ENCODE assay signal across 24 cellular contexts in the genomic region with DNA sequence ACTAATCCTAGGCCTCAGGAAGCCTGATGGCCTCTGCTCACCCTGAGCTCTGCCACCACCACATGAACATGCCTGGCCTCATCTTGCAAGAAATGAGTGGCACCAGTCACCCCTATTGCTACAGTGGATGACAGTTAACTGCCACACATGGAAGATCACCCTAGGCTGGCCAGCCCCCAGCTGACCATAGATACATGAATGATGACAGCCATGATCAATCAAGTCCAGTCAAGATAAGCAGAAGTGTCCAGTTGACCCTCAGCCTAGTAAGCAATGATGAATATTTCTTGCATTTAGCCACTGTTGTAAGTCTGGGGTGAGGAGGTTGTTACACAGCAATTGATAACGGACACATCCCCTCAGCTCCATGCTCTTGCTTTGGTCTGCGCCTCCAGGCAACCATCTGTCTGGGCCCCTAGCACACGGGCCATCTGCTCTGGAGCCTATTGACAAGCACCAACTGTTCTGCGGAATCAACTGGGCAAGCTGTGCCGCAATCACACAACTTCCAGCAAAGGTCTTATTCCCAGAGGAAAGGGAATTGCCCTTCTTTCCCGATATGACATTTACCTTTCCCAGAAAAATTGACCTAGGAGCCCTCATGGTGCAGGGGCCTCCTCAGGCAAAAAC. TPM values are rescaled to one million over a fixed set of nuclear protein-coding genes. Genes with fewer than 3 reads are reported as not detected.
A peak's percentile ranks its signal among the peaks of the same experiment; 100 is the strongest.
DNase-seq lines count a peak whose midpoint lies in the region; ATAC-seq, FAIRE-seq and TF ChIP-seq lines count a peak whose summit lies in the region.
"Had no signal": no experiment of that assay in that cellular context is flagged by ENCODE, and none has a peak within 500 bp of the region (broad histone marks: within the 10 kb centered on the region; RNA-seq: fewer than 3 reads in every experiment).

No MANE protein-coding gene starts in this region.

- H3K27me3 ChIP-seq in K562 (ENCODE audit: control insufficient read depth in 2 of 2, insufficient read depth in 2 of 2, low read length in 2 of 2): peaks cover 7 to 18% of the 10 kb centered on the region in 2 experiments; a peak in 2 of 5 replicates
- H3K27me3 ChIP-seq in esophagus muscularis mucosa: no peaks in the 10 kb centered on the region

- no peak overlapping the region for H3K27ac ChIP-seq in K562 (ENCODE audit: extremely low read depth, low read depth, low read length)
- no peak overlapping the region for H3K27ac ChIP-seq in esophagus muscularis mucosa (replicated peaks in 1 of 4)
- H3K27ac ChIP-seq: C4-2B, HL-60 had no signal

- intact Hi-C loops in K562 (cut with micrococcal nuclease) (no loop called here), esophagus muscularis mucosa (cut with DNase I) (no loop called here), cardiac septum (cut with DNase I) (no loop called here)

- TF ChIP-seq POLR2A in K562 (conservative IDR thresholded peaks at IDR 0.05): no peak
- no peak for TF ChIP-seq POLR2A in esophagus muscularis mucosa (IDR thresholded peaks at IDR 0.05; ENCODE audit: low read depth)

- TF ChIP-seq RAD21 in K562 (CRISPR knock-in tag; conservative IDR thresholded peaks at IDR 0.05 in 1 of 2, IDR thresholded peaks at IDR 0.05 in 1 of 2): no peak

- H3K36me3 ChIP-seq in K562 (ENCODE audit: control insufficient read depth, insufficient read depth, low read length): no peaks in the 10 kb centered on the region
- no peaks in the 10 kb centered on the region for H3K36me3 ChIP-seq in esophagus muscularis mucosa

- CTCF ChIA-PET in K562 (lab: Yijun Ruan, JAX; ENCODE audit: low intra/inter-chr PET ratio): no interaction called here

- no peaks in the 10 kb centered on the region for H3K79me2 ChIP-seq in K562 (ENCODE audit: control insufficient read depth, insufficient read depth, low read length)

- H3K9me3 ChIP-seq in K562 (replicated peaks; ENCODE audit: control insufficient read depth, insufficient read depth, low read depth, low read length) (no peaks in the 10 kb centered on the region), esophagus muscularis mucosa (no peaks in the 10 kb centered on the region)
- H3K9me3 ChIP-seq: Caco-2 had no signal

- no peak overlapping the region for H2AFZ ChIP-seq in K562 (ENCODE audit: low read depth, low read length)

- H3K4me3 ChIP-seq in K562 (no peak overlapping the region), esophagus muscularis mucosa (no peak overlapping the region)

- no TSS peak for BruUV-seq in K562 (replicated peaks; lab: Mats Ljungman, UMichigan)

- FAIRE-seq in K562 (lab: Jason Lieb, UNC) (no peak), frontal cortex (lab: Jason Lieb, UNC) (no peak)
- FAIRE-seq: A204.1, D721Med, HepG2, HTR-8/SVneo had no signal

- in situ Hi-C loops in K562 (cut with MboI): no loop called here

- TF ChIP-seq CTCF in K562 (IDR thresholded peaks at IDR 0.05 in 2 of 3, conservative IDR thresholded peaks at IDR 0.05 in 1 of 3; ENCODE audit: insufficient read depth in 2 of 3, low read depth in 1 of 3, low read length in 3 of 3) (no peak), esophagus muscularis mucosa (IDR thresholded peaks at IDR 0.05) (no peak)

- under 1% methylated on average over 6 of the region's 6 CpGs for WGBS in K562 (ENCODE audit: insufficient coverage, low coverage, missing lambda C conversion rate)
- 76% methylated on average over 6 of the region's 6 CpGs for WGBS in esophagus muscularis mucosa

- TF ChIP-seq EP300 in K562 (IDR thresholded peaks at IDR 0.05; ENCODE audit: low read length) (no peak), esophagus muscularis mucosa (IDR thresholded peaks at IDR 0.05) (no peak)

- no peaks in the 10 kb centered on the region for H4K20me1 ChIP-seq in K562 (replicated peaks; ENCODE audit: control insufficient read depth, insufficient read depth, low read length)

- H3K9ac ChIP-seq in K562 (ENCODE audit: insufficient read depth in 1 of 2, low read depth in 2 of 2, low read length in 2 of 2): no peak overlapping the region

- H3K9me1 ChIP-seq in K562 (ENCODE audit: control insufficient read depth, insufficient read depth, low read length): no peaks in the 10 kb centered on the region

- H3K4me2 ChIP-seq in K562 (ENCODE audit: insufficient read depth, low read length): no peak overlapping the region

- ATAC-seq in K562: no peak
- ATAC-seq: HCT116, HepG2 had no signal

- H3K4me1 ChIP-seq in K562 (replicated peaks in 1 of 2; ENCODE audit: control insufficient read depth in 2 of 2, insufficient read depth in 2 of 2, low read length in 2 of 2) (no peaks in the 10 kb centered on the region), esophagus muscularis mucosa (no peaks in the 10 kb centered on the region)
- H3K4me1 ChIP-seq: Caco-2 had no signal

- POLR2A ChIA-PET in K562 (lab: Yijun Ruan, JAX): no interaction called here

- DNase-seq in NCI-H2171 (lab: John Stamatoyannopoulos, UW) (peak; percentile 56), NCI-H69 (lab: John Stamatoyannopoulos, UW) (peak; percentile 1), K562 (ENCODE audit: extremely low read depth in 1 of 4, low spot score in 3 of 4) (no peak), esophagus muscularis mucosa (ENCODE audit: extremely low spot score) (no peak), cardiac septum (ENCODE audit: low spot score) (no peak), anterior cingulate cortex (lab: John Stamatoyannopoulos, UW) (no peak), frontal cortex (ENCODE audit: low spot score in 2 of 2) (no peak)
- DNase-seq: ACHN; Caco-2; CD4-positive, alpha-beta T cell; DMS79 treated with DMSO at 0.1 percent for 48 hours; GF-D8; GOT3; H7; HFFc6 had no signal

TF ChIP-seq in K562, 482 proteins besides CTCF, POLR2A, EP300 and RAD21 (continues in another document):
- TF ChIP-seq ZNF436 (CRISPR knock-in tag; IDR thresholded peaks at IDR 0.05): no peak
- TF ChIP-seq DIDO1 (tag; IDR thresholded peaks at IDR 0.05; ENCODE audit: low read depth): no peak
- peak; percentile 53 for TF ChIP-seq MEIS2 (IDR thresholded peaks at IDR 0.05; ENCODE audit: partially characterized antibody)
- TF ChIP-seq, protein P1, sequence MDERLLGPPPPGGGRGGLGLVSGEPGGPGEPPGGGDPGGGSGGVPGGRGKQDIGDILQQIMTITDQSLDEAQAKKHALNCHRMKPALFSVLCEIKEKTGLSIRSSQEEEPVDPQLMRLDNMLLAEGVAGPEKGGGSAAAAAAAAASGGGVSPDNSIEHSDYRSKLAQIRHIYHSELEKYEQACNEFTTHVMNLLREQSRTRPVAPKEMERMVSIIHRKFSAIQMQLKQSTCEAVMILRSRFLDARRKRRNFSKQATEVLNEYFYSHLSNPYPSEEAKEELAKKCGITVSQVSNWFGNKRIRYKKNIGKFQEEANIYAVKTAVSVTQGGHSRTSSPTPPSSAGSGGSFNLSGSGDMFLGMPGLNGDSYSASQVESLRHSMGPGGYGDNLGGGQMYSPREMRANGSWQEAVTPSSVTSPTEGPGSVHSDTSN (CRISPR knock-in tag; IDR thresholded peaks at IDR 0.05; ENCODE audit: low read depth): no peak
- TF ChIP-seq, protein P1 (tag; conservative IDR thresholded peaks at IDR 0.05; ENCODE audit: low read depth): peak; percentile 66
- no peak for TF ChIP-seq MAFG (tag; conservative IDR thresholded peaks at IDR 0.05)
- TF ChIP-seq ZNF785 (CRISPR knock-in tag; IDR thresholded peaks at IDR 0.05): no peak

RNA-seq across cellular contexts. Expression of a gene that starts 2.2 kb away (rescaled TPM):
- total RNA-seq in K562 (2011; cell fraction: chromatin; rRNA removed; ENCODE audit: low replicate concordance): not detected in 2 replicates
- total RNA-seq in K562 (2011; cell fraction: nucleolus; rRNA removed): not detected in 2 replicates
- total RNA-seq in K562 (2011; cell fraction: nucleoplasm; rRNA removed): not detected in 2 replicates
- not detected in 2 replicates for total RNA-seq in K562 (2014; rRNA removed)
- total RNA-seq in K562 (2014; rRNA removed; fragmentation: Illumina TruSeq; extraction: Trizol): not detected in 2 replicates
- not detected in 2 replicates for total RNA-seq in K562 (2015; rRNA removed; fragmentation: Illumina TruSeq; extraction: Trizol)
- total RNA-seq in K562 (2021): not detected in 2 replicates
- not detected in 2 replicates for polyA plus RNA-seq in K562 (2011; rRNA removed)
- polyA plus RNA-seq in K562 (2011; cell fraction: cytosol; rRNA removed): not detected in 2 replicates
- polyA plus RNA-seq in K562 (2011; cell fraction: nucleus; rRNA removed): not detected in 2 replicates
- not detected in 2 replicates for polyA plus RNA-seq in K562 (2012)
- polyA plus RNA-seq in K562 (2014; fragmentation: Illumina TruSeq; extraction: Trizol): not detected in 2 replicates
- polyA plus RNA-seq in K562 (2014; fragmentation: Nextera tagmentation; extraction: Ambion mirVana): not detected
- polyA plus RNA-seq in K562 (2014; rRNA removed): not detected in 2 replicates
- polyA minus RNA-seq in K562 (2011; rRNA and poly(A)+ RNA removed): not detected in 2 replicates
- not detected in 2 replicates for polyA minus RNA-seq in K562 (2011; cell fraction: cytosol; rRNA and poly(A)+ RNA removed)
- not detected in 2 replicates for polyA minus RNA-seq in K562 (2011; cell fraction: nucleus; rRNA and poly(A)+ RNA removed)
- not detected for total RNA-seq in esophagus muscularis mucosa
- not detected for total RNA-seq in cardiac septum
- total RNA-seq in frontal cortex: not detected
- total RNA-seq: Caco-2; CD4-positive, alpha-beta T cell; H7; HepG2; HFFc6 had no signal
- polyA plus RNA-seq: BJ, HepG2, IgD-negative memory B cell had no signal

Comparison
In these comparisons a context has a peak if more than half of its experiments do, and no peak if none do; other contexts are left out.
1. DNase-seq: peak in NCI-H2171 (single experiment) and NCI-H69 (single experiment); none in K562 (0 of 4), esophagus muscularis mucosa (single experiment), cardiac septum (single experiment), anterior cingulate cortex (0 of 58) and frontal cortex (0 of 2).